Comparison of ENCODE assay signal across 32 cellular contexts in the genomic region with DNA sequence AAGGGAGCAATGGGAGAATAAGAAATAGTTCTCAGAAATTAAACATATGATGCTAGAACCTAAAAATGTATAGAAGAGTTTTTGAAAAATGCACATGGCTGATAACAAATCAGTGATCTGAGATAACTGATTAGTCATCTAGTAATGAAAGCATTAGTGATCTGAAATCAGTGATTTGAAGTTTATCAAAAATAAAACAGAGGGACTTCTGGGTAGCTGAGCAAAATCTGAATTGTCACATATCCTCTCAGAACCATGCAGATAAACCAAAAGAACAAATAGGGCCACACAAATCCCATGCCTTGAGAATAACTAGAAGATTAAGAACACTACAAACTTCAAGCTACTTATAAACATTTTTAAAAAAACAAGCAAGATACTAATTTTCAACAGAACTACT.
"Had no signal": no experiment of that assay in that cellular context is flagged by ENCODE, and none has a peak within 500 bp of the region (broad histone marks: within the 10 kb centered on the region; RNA-seq: fewer than 3 reads in every experiment).

No MANE protein-coding gene starts in this region.

- H3K4me3 Mint-ChIP-seq: activated CD8-positive, alpha-beta T cell treated with anti-CD3 and anti-CD28 coated beads for 36 hours; activated naive CD8-positive, alpha-beta T cell; central memory CD8-positive, alpha-beta T cell; dendritic cell treated with granulocyte-macrophage colony-stimulating factor and Interleukin-4, amounts not matched to agents 40 ng/mL and 50 ng/mL, for 4 days; T-cell; T-helper 1 cell treated with Interleukin-12 subunit alpha and Interleukin-12 subunit beta and Interleukin-4 antibody, amounts not matched to agents 30 μg/mL and 1 μg/mL, for 36 hours had no signal

- H3K4me1 ChIP-seq: esophagus squamous epithelium, gastroesophageal sphincter, heart right ventricle had no signal

- H3K79me2 ChIP-seq: hepatocyte had no signal

- H3K4me1 Mint-ChIP-seq: central memory CD8-positive, alpha-beta T cell had no signal

- FAIRE-seq: astrocyte, bronchial epithelial cell had no signal

- H2AFZ ChIP-seq: hepatocyte had no signal

- ATAC-seq: activated CD8-positive, alpha-beta T cell treated with anti-CD3 and anti-CD28 coated beads for 36 hours; gastroesophageal sphincter; heart right ventricle; T-cell had no signal

- H3K4me3 ChIP-seq: coronary artery, dorsolateral prefrontal cortex, esophagus squamous epithelium, gastroesophageal sphincter, heart right ventricle, hepatocyte had no signal

- H3K4me2 ChIP-seq: hepatocyte had no signal

- H3K36me3 ChIP-seq: brain microvascular endothelial cell, esophagus squamous epithelium, gastroesophageal sphincter, heart right ventricle had no signal

- H3K27ac Mint-ChIP-seq: activated CD8-positive, alpha-beta T cell treated with anti-CD3 and anti-CD28 coated beads for 36 hours; activated naive CD8-positive, alpha-beta T cell; dendritic cell treated with granulocyte-macrophage colony-stimulating factor and Interleukin-4, amounts not matched to agents 40 ng/mL and 50 ng/mL, for 4 days; T-cell; T-helper 1 cell treated with Interleukin-12 subunit alpha and Interleukin-12 subunit beta and Interleukin-4 antibody, amounts not matched to agents 30 μg/mL and 1 μg/mL, for 36 hours had no signal

- H3K9me3 Mint-ChIP-seq: activated CD8-positive, alpha-beta T cell treated with anti-CD3 and anti-CD28 coated beads for 36 hours; central memory CD8-positive, alpha-beta T cell; dendritic cell treated with granulocyte-macrophage colony-stimulating factor and Interleukin-4, amounts not matched to agents 40 ng/mL and 50 ng/mL, for 4 days; T-cell; T-helper 1 cell treated with Interleukin-12 subunit alpha and Interleukin-12 subunit beta and Interleukin-4 antibody, amounts not matched to agents 30 μg/mL and 1 μg/mL, for 36 hours had no signal

- DNase-seq: activated CD4-positive, alpha-beta T cell treated with anti-CD3 and anti-CD28 coated beads for 48 hours; activated CD4-positive, alpha-beta T cell treated with anti-CD3 and anti-CD28 coated beads, Interleukin-2, amount 50 U/mL, for 1 hour; activated CD4-positive, alpha-beta T cell treated with anti-CD3 and anti-CD28 coated beads, Interleukin-2, amount 50 U/mL, for 48 hours; activated CD4-positive, CD25-positive, alpha-beta regulatory T cell; activated CD8-positive, alpha-beta memory T cell treated with anti-CD3 and anti-CD28 coated beads for 24 hours; activated CD8-positive, alpha-beta T cell treated with anti-CD3 and anti-CD28 coated beads for 36 hours; activated effector memory CD4-positive, alpha-beta T cell treated with Interleukin-2 at 50 U/mL for 16 hours; activated gamma-delta T cell treated with Interleukin-2 at 50 U/mL for 16 hours; activated naive CD4-positive, alpha-beta T cell treated with anti-CD3 and anti-CD28 coated beads, Interleukin-2, amount 50 U/mL, for 16 hours; activated naive CD4-positive, alpha-beta T cell treated with Interleukin-2 at 50 U/mL for 16 hours; activated T-cell treated with anti-CD3 and anti-CD28 coated beads, Interleukin-2, amount 50 U/mL, for 1 hour; activated T-cell treated with anti-CD3 and anti-CD28 coated beads, Interleukin-2, amount 50 U/mL, for 48 hours; amniotic stem cell; anterior cingulate cortex; brain microvascular endothelial cell; dorsolateral prefrontal cortex; effector memory CD4-positive, alpha-beta T cell; esophagus squamous epithelium; foreskin melanocyte; heart right ventricle; T-cell; T1000 had no signal

- H3K27me3 ChIP-seq: brain microvascular endothelial cell, dorsolateral prefrontal cortex, esophagus squamous epithelium, gastroesophageal sphincter, heart right ventricle, hepatocyte had no signal

- H3K27ac ChIP-seq: brain microvascular endothelial cell, coronary artery, dorsolateral prefrontal cortex, epithelial cell of prostate, esophagus squamous epithelium, gastroesophageal sphincter, heart right ventricle, hepatocyte had no signal

- H3K9me3 ChIP-seq: esophagus squamous epithelium, gastroesophageal sphincter had no signal

- H3K27me3 Mint-ChIP-seq: activated CD8-positive, alpha-beta T cell treated with anti-CD3 and anti-CD28 coated beads for 36 hours; central memory CD8-positive, alpha-beta T cell had no signal
